Comparison of ENCODE assay signal across 8 cellular contexts in the genomic region with DNA sequence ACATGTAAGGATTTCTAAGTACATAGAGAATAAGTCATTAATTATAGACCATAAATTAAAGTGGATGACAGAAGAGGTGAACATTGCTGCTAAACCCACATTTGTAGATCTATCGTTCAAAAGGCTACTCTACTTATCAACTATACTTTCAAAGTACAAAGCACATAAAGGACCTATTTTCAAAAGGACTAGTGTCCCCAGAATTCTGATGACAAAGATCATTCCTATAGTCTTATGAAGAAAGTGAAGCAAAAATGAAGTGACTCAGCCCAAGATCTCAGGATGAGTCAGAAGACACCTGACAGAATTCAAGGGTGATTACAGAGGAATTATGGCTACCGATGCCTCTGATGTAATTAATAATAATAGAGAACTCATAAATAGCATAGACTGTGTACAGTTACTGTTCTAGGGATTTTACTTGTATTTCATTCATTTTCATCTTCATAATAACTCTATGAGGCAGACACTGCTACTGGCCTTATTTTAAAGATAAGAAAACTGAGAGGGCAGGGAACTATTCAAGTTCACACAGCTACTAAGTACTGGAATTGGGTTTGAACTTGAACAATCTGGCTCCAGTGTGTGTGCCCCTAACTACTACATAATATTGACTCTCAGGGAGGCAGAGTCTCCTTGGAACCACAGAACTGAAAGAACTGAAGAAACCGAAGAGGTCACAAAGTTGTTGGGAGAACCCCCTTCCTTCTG. TPM values are rescaled to one million over a fixed set of nuclear protein-coding genes. Genes with fewer than 3 reads are reported as not detected.
DNase-seq lines count a peak whose midpoint lies in the region; ATAC-seq, FAIRE-seq and TF ChIP-seq lines count a peak whose summit lies in the region.

No MANE protein-coding gene starts in this region.

- in situ Hi-C loops in brain microvascular endothelial cell (cut with HindIII; ENCODE audit: low pct_ligation_motif_present, low sequenced_read_pairs) = no loop called here

- no peaks in the 10 kb centered on the region for H3K36me3 Mint-ChIP-seq in CD8-positive, alpha-beta memory T cell

- no peaks in the 10 kb centered on the region for H3K36me3 ChIP-seq in brain microvascular endothelial cell (replicated peaks)
- no peaks in the 10 kb centered on the region for H3K36me3 ChIP-seq in CD8-positive, alpha-beta memory T cell (ENCODE audit: insufficient read depth, low read length)

- peak overlapping the region; percentile 36 for H3K27ac ChIP-seq in brain microvascular endothelial cell
- no peak overlapping the region for H3K27ac ChIP-seq in CD8-positive, alpha-beta memory T cell (ENCODE audit: low read depth, low read length)

- CTCF ChIA-PET in CD8-positive, alpha-beta memory T cell (lab: Charles Lee) = no interaction called here

- ATAC-seq in GM19397 (IDR thresholded peaks at IDR 0.05; ENCODE audit: unreplicated experiment) (peak; percentile 40), HG03135 (IDR thresholded peaks at IDR 0.05; ENCODE audit: unreplicated experiment) (peak; percentile 77)

- POLR2A ChIA-PET in CD8-positive, alpha-beta memory T cell (lab: Charles Lee) = no interaction called here

- peaks cover 15 to 63% (median 55%) of the 10 kb centered on the region in 3 donors for H3K4me1 Mint-ChIP-seq in CD8-positive, alpha-beta memory T cell

- no peaks in the 10 kb centered on the region for H3K4me1 ChIP-seq in CD8-positive, alpha-beta memory T cell (ENCODE audit: insufficient read depth, low read length)

- no peak for TF ChIP-seq CTCF in brain microvascular endothelial cell (IDR thresholded peaks at IDR 0.05; ENCODE audit: low read depth, low read length, missing control alignments)

- peak overlapping the region in 2 of 8 donors; percentile 5 to 30 for H3K27ac Mint-ChIP-seq in CD8-positive, alpha-beta memory T cell

- H3K9me3 ChIP-seq in CD8-positive, alpha-beta memory T cell (ENCODE audit: low read length) = no peaks in the 10 kb centered on the region

- FAIRE-seq in HTR-8/SVneo (lab: Jason Lieb, UNC) = no peak

- H3K4me3 ChIP-seq in brain microvascular endothelial cell (ENCODE audit: low read depth, low read length) = no peak overlapping the region
- H3K4me3 ChIP-seq in CD8-positive, alpha-beta memory T cell (ENCODE audit: low read length) = no peak overlapping the region

- DNase-seq in AG08395 (ENCODE audit: low spot score) = peak; percentile 22
- DNase-seq in brain microvascular endothelial cell = peak; percentile 41
- DNase-seq in NCI-H82 (lab: John Stamatoyannopoulos, UW) = no peak
- DNase-seq in HuH-7 (ENCODE audit: low spot score) = no peak
- no peak for DNase-seq in HTR-8/SVneo (ENCODE audit: insufficient read length, low spot score)
- DNase-seq in CD8-positive, alpha-beta memory T cell = no peak

- H3K4me3 Mint-ChIP-seq in CD8-positive, alpha-beta memory T cell = no peak overlapping the region

- no peaks in the 10 kb centered on the region for H3K27me3 ChIP-seq in brain microvascular endothelial cell (replicated peaks)
- H3K27me3 ChIP-seq in CD8-positive, alpha-beta memory T cell (ENCODE audit: insufficient read depth, low read length, poor library complexity, severe bottlenecking) = no peaks in the 10 kb centered on the region

- H3K27me3 Mint-ChIP-seq in CD8-positive, alpha-beta memory T cell = no peaks in the 10 kb centered on the region

- no peaks in the 10 kb centered on the region for H3K9me3 Mint-ChIP-seq in CD8-positive, alpha-beta memory T cell

RNA-seq across cellular contexts. Expression of gene USP46, which starts 17.1 kb away (rescaled TPM):
- 10 to 100 TPM; 15.6 to 16.9 TPM for total RNA-seq in CD8-positive, alpha-beta memory T cell
- polyA plus RNA-seq in CD8-positive, alpha-beta memory T cell = 5.8 TPM

Comparison
In these comparisons a context has a peak if more than half of its experiments do, and no peak if none do; other contexts are left out.
1. DNase-seq: peak in AG08395 (single experiment) and brain microvascular endothelial cell (single experiment); none in NCI-H82 (single experiment), HuH-7 (single experiment), HTR-8/SVneo (single experiment) and CD8-positive, alpha-beta memory T cell (0 of 5).